1 cellular context compared by ENCODE assay signal in the genomic region with DNA sequence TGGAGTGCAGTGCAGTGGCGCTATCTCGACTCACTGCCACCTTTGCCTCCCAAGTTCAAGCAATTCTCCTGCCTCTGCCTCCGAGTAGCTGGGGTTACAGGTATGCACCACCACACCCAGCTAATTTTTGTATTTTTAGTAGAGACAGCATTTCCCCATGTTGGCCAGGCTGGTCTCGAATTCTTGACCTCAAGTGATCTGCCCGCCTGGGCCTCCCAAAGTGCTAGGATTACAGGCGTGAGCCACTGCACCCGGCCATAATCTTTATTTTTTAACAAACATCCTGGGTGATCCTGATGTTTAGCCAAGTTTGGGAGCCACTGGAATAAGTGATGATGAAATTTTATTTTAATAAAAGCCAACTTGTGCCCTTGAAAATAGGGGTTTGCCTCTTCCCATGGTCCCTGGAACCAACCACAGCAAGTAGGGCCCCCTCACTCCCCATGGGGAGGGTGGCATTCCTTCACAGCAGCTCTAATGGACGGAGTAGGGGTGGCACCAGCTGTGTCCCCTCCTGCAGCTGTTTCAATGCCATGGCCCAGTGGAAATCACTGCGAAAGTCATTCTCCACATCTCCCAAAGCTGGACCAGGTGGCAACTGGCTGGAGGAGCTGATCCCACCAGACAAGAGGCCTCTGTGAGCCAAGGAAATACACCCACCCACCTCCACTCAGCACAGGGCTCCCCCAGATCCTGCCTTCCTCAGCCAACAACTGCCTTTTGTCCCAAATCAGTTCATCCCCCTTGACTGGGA.
TF ChIP-seq lines count a peak whose summit lies in the region.

No MANE protein-coding gene starts in this region.

TF ChIP-seq in A549, 52 proteins besides CTCF, POLR2A, EP300 and RAD21:
- TF ChIP-seq FOSB (CRISPR knock-in tag; IDR thresholded peaks at IDR 0.05) (no peak), KDM1A (IDR thresholded peaks at IDR 0.05; ENCODE audit: low read depth) (no peak), EHMT2 (IDR thresholded peaks at IDR 0.05; ENCODE audit: low read depth) (no peak), RNF2 (IDR thresholded peaks at IDR 0.05; ENCODE audit: borderline replicate concordance, low read depth) (no peak), HOXA7 (CRISPR knock-in tag; IDR thresholded peaks at IDR 0.05) (no peak), FOSL2 (IDR thresholded peaks at IDR 0.05) (no peak), FOSL2 (CRISPR knock-in tag; IDR thresholded peaks at IDR 0.05) (no peak), ZNF302 (CRISPR knock-in tag; IDR thresholded peaks at IDR 0.05) (no peak), TFCP2L1 (CRISPR knock-in tag; IDR thresholded peaks at IDR 0.05) (no peak), ZFP36 (IDR thresholded peaks at IDR 0.05; ENCODE audit: borderline replicate concordance, partially characterized antibody) (no peak)
- TF ChIP-seq, protein P1, sequence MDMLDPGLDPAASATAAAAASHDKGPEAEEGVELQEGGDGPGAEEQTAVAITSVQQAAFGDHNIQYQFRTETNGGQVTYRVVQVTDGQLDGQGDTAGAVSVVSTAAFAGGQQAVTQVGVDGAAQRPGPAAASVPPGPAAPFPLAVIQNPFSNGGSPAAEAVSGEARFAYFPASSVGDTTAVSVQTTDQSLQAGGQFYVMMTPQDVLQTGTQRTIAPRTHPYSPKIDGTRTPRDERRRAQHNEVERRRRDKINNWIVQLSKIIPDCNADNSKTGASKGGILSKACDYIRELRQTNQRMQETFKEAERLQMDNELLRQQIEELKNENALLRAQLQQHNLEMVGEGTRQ (IDR thresholded peaks at IDR 0.05), result no peak
- TF ChIP-seq, protein P2, sequence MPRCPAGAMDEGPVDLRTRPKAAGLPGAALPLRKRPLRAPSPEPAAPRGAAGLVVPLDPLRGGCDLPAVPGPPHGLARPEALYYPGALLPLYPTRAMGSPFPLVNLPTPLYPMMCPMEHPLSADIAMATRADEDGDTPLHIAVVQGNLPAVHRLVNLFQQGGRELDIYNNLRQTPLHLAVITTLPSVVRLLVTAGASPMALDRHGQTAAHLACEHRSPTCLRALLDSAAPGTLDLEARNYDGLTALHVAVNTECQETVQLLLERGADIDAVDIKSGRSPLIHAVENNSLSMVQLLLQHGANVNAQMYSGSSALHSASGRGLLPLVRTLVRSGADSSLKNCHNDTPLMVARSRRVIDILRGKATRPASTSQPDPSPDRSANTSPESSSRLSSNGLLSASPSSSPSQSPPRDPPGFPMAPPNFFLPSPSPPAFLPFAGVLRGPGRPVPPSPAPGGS (IDR thresholded peaks at IDR 0.05), result no peak
- TF ChIP-seq, protein P3, sequence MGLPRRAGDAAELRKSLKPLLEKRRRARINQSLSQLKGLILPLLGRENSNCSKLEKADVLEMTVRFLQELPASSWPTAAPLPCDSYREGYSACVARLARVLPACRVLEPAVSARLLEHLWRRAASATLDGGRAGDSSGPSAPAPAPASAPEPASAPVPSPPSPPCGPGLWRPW (IDR thresholded peaks at IDR 0.05), result no peak
- TF ChIP-seq, protein P4, sequence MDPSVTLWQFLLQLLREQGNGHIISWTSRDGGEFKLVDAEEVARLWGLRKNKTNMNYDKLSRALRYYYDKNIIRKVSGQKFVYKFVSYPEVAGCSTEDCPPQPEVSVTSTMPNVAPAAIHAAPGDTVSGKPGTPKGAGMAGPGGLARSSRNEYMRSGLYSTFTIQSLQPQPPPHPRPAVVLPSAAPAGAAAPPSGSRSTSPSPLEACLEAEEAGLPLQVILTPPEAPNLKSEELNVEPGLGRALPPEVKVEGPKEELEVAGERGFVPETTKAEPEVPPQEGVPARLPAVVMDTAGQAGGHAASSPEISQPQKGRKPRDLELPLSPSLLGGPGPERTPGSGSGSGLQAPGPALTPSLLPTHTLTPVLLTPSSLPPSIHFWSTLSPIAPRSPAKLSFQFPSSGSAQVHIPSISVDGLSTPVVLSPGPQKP (IDR thresholded peaks at IDR 0.05; ENCODE audit: low read depth, low read length), result no peak
